In genomic region chr12:6266431-6267006, GRCh38 we compare ENCODE assay signal across 15 cellular contexts. TPM values are rescaled to one million over a fixed set of nuclear protein-coding genes. Genes with fewer than 3 reads are reported as not detected.
DNase-seq lines count a peak whose midpoint lies in the region; ATAC-seq lines count a peak whose summit lies in the region.
"Had no signal": no experiment of that assay in that cellular context is flagged by ENCODE, and none has a peak within 500 bp of the region (broad histone marks: within the 10 kb centered on the region; RNA-seq: fewer than 3 reads in every experiment).

No MANE protein-coding gene starts in this region.

- peak overlapping the region; percentile 17 for H3K27ac ChIP-seq in muscle layer of colon (ENCODE audit: low read depth, low read length)
- H3K27ac ChIP-seq: right atrium auricular region had no signal

- no peaks in the 10 kb centered on the region for H3K27me3 ChIP-seq in muscle layer of colon (ENCODE audit: control insufficient read depth in 1 of 2, insufficient read depth in 2 of 2, low read length in 2 of 2)
- H3K27me3 ChIP-seq: right atrium auricular region had no signal

- H3K36me3 ChIP-seq in muscle layer of colon (ENCODE audit: insufficient read depth, low read length), result no peaks in the 10 kb centered on the region
- H3K36me3 ChIP-seq: right atrium auricular region had no signal

- H3K9me3 Mint-ChIP-seq in activated T-helper 2 cell treated with anti-CD3 and anti-CD28 coated beads, Interferon-gamma antibody, Interleukin-2, Interleukin-4, amounts not matched to agents 10 μg/mL and 5 μg/mL and 100 μg/mL, durations not matched to agents 14 hours and 24 hours and 36 hours, result no peaks in the 10 kb centered on the region
- H3K9me3 Mint-ChIP-seq: dendritic cell treated with granulocyte-macrophage colony-stimulating factor and Interleukin-4, amounts not matched to agents 40 ng/mL and 50 ng/mL, for 4 days; T-cell had no signal

- H3K9ac ChIP-seq in muscle layer of colon (ENCODE audit: low read length), result no peak overlapping the region

- peak overlapping the region; percentile 57 for H3K27ac Mint-ChIP-seq in activated T-helper 2 cell treated with anti-CD3 and anti-CD28 coated beads, Interferon-gamma antibody, Interleukin-2, Interleukin-4, amounts not matched to agents 10 μg/mL and 5 μg/mL and 100 μg/mL, durations not matched to agents 14 hours and 24 hours and 36 hours
- H3K27ac Mint-ChIP-seq: B cell; dendritic cell treated with granulocyte-macrophage colony-stimulating factor and Interleukin-4, amounts not matched to agents 40 ng/mL and 50 ng/mL, for 4 days; T-cell had no signal

- peak; percentile 85 for DNase-seq in COLO668 (lab: John Stamatoyannopoulos, UW; ENCODE audit: unreplicated experiment)
- DNase-seq in NCI-H146 treated with DMSO at 0.1 percent for 48 hours (lab: John Stamatoyannopoulos, UW; ENCODE audit: unreplicated experiment), result peak; percentile 86
- no peak for DNase-seq in activated T-helper 2 cell treated with anti-CD3 and anti-CD28 coated beads, Interferon-gamma antibody, Interleukin-2, Interleukin-4, amounts not matched to agents 10 μg/mL and 5 μg/mL and 100 μg/mL, durations not matched to agents 14 hours and 24 hours and 36 hours (ENCODE audit: low spot score)
- DNase-seq in stimulated activated CD4-positive, alpha-beta T cell treated with anti-CD3 and anti-CD28 coated beads, Interleukin-15, amount 100 ng/mL, for 24 hours, result no peak
- no peak for DNase-seq in RKO (ENCODE audit: low spot score)
- DNase-seq in NCI-H1436 (lab: John Stamatoyannopoulos, UW), result no peak
- DNase-seq: activated CD4-positive, alpha-beta T cell treated with anti-CD3 and anti-CD28 coated beads, Interleukin-2, amount 50 U/mL, for 4 hours; glutamatergic neuron; T-cell had no signal

- no peak for ATAC-seq in HG03378 (IDR thresholded peaks at IDR 0.05; ENCODE audit: unreplicated experiment)

- no peaks in the 10 kb centered on the region for H3K36me3 Mint-ChIP-seq in activated T-helper 2 cell treated with anti-CD3 and anti-CD28 coated beads, Interferon-gamma antibody, Interleukin-2, Interleukin-4, amounts not matched to agents 10 μg/mL and 5 μg/mL and 100 μg/mL, durations not matched to agents 14 hours and 24 hours and 36 hours (ENCODE audit: low read depth)
- H3K36me3 Mint-ChIP-seq: T-cell had no signal

- peaks cover 4% of the 10 kb centered on the region for H3K27me3 Mint-ChIP-seq in activated T-helper 2 cell treated with anti-CD3 and anti-CD28 coated beads, Interferon-gamma antibody, Interleukin-2, Interleukin-4, amounts not matched to agents 10 μg/mL and 5 μg/mL and 100 μg/mL, durations not matched to agents 14 hours and 24 hours and 36 hours (ENCODE audit: low read depth)

- intact Hi-C loops in activated T-helper 2 cell treated with anti-CD3 and anti-CD28 coated beads, Interferon-gamma antibody, Interleukin-2, Interleukin-4, amounts not matched to agents 10 μg/mL and 5 μg/mL and 100 μg/mL, durations not matched to agents 14 hours and 24 hours and 36 hours (cut with micrococcal nuclease), result loop anchor here (1.0 to 5.0 kb wide), 3 partner anchors 34 to 99 kb away; no protein-coding TSS in a partner anchor

- H3K4me1 ChIP-seq in muscle layer of colon (ENCODE audit: insufficient read depth, low read length), result peaks cover 9% of the 10 kb centered on the region
- H3K4me1 ChIP-seq: right atrium auricular region had no signal

- H3K4me3 Mint-ChIP-seq in activated T-helper 2 cell treated with anti-CD3 and anti-CD28 coated beads, Interferon-gamma antibody, Interleukin-2, Interleukin-4, amounts not matched to agents 10 μg/mL and 5 μg/mL and 100 μg/mL, durations not matched to agents 14 hours and 24 hours and 36 hours (ENCODE audit: low read depth), result no peak overlapping the region
- H3K4me3 Mint-ChIP-seq: B cell; dendritic cell treated with granulocyte-macrophage colony-stimulating factor and Interleukin-4, amounts not matched to agents 40 ng/mL and 50 ng/mL, for 4 days; T-cell had no signal

- H3K4me1 Mint-ChIP-seq in activated T-helper 2 cell treated with anti-CD3 and anti-CD28 coated beads, Interferon-gamma antibody, Interleukin-2, Interleukin-4, amounts not matched to agents 10 μg/mL and 5 μg/mL and 100 μg/mL, durations not matched to agents 14 hours and 24 hours and 36 hours (ENCODE audit: low read depth), result peaks cover 17% of the 10 kb centered on the region
- H3K4me1 Mint-ChIP-seq: B cell, T-cell had no signal

- no peaks in the 10 kb centered on the region for H3K9me3 ChIP-seq in muscle layer of colon (ENCODE audit: low read length)
- H3K9me3 ChIP-seq: right atrium auricular region had no signal

- no peak overlapping the region for H3K4me3 ChIP-seq in muscle layer of colon (ENCODE audit: low read depth in 1 of 2, low read length in 2 of 2)
- H3K4me3 ChIP-seq: right atrium auricular region had no signal

RNA-seq across cellular contexts. Expression of gene PLEKHG6, which starts 44.0 kb away (rescaled TPM):
- not detected in 2 replicates for total RNA-seq in activated T-helper 2 cell treated with anti-CD3 and anti-CD28 coated beads, Interferon-gamma antibody, Interleukin-2, Interleukin-4, amounts not matched to agents 10 μg/mL and 5 μg/mL and 100 μg/mL, durations not matched to agents 14 hours and 24 hours and 36 hours
- total RNA-seq: B cell, lung microvascular endothelial cell had no signal

Comparison
In these comparisons a context has a peak if more than half of its experiments do, and no peak if none do; other contexts are left out.
1. DNase-seq: peak in COLO668 (single experiment) and NCI-H146 treated with DMSO at 0.1 percent for 48 hours (single experiment); none in activated T-helper 2 cell treated with anti-CD3 and anti-CD28 coated beads, Interferon-gamma antibody, Interleukin-2, Interleukin-4, amounts not matched to agents 10 μg/mL and 5 μg/mL and 100 μg/mL, durations not matched to agents 14 hours and 24 hours and 36 hours (single experiment), stimulated activated CD4-positive, alpha-beta T cell treated with anti-CD3 and anti-CD28 coated beads, Interleukin-15, amount 100 ng/mL, for 24 hours (single experiment), RKO (single experiment) and NCI-H1436 (single experiment).